12 cellular contexts compared by ENCODE assay signal in the genomic region with DNA sequence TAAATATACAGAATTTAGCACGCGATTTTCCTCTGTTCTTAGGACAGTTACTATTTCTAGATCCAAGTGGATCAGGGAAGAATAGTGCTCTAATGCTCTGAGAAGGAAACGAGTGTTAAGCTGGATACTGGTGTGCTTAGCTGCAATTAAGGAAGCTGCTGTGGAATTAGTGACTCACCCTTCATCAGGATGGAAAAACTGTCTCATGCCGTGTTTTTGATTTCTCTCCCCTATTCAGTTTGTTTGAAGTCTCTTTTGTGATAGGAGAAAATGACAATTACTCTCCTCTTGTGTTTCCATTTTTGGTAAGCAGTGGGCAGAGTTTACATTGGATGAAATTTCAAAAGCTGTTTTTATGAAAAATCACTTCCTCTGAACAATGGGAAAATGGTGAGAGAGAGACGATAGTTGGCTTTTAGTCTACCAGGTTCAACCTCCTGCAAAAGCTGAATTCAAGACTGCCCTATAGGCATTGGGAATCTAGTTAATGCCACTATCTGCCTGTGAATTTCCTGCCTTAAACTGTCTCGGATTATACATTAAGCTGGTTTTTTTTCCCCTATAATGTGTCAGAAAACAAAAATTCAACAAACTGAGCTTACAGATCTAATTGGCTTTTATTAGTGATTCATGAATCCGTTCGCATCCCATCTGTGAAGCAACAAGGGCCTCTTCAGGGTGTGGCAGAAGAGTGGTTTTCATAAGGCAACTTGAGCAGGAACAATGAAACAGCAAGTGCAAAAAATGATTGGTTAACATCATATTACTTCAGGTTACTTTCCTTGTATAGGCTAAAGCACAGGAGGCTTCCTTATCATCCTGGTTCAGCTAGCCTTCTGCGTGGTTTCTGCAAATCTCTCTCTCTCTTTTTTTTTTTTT.
DNase-seq lines count a peak whose midpoint lies in the region; ATAC-seq, FAIRE-seq and TF ChIP-seq lines count a peak whose summit lies in the region.
"Had no signal": no experiment of that assay in that cellular context is flagged by ENCODE, and none has a peak within 500 bp of the region (broad histone marks: within the 10 kb centered on the region; RNA-seq: fewer than 3 reads in every experiment).

No MANE protein-coding gene starts in this region.

- WGBS in mesenchymal stem cell: 81% methylated on average over 7 of the region's 9 CpGs
- WGBS in adrenal gland, 4 donors: 57 to 73% (median 71%) methylated on average over 9 of the region's 9 CpGs

- H3K4me3 ChIP-seq in astrocyte (ENCODE audit: insufficient read depth, low read depth, low read length) (no peak overlapping the region), mesenchymal stem cell (ENCODE audit: insufficient read depth in 1 of 2, low read depth in 1 of 2, low read length in 2 of 2) (no peak overlapping the region), adrenal gland (no peak overlapping the region)
- H3K4me3 ChIP-seq: BLaER1, PC-9, thoracic aorta had no signal

- H3K27ac ChIP-seq in astrocyte (ENCODE audit: low read depth, low read length): no peak overlapping the region
- H3K27ac ChIP-seq in mesenchymal stem cell (ENCODE audit: low read length, poor library complexity, severe bottlenecking): no peak overlapping the region
- no peak overlapping the region for H3K27ac ChIP-seq in adrenal gland
- H3K27ac ChIP-seq: BLaER1, foreskin keratinocyte, PC-9, thoracic aorta had no signal

- no peak overlapping the region for H2BK120ac ChIP-seq in mesenchymal stem cell (ENCODE audit: low read depth, low read length)

- H3K4me3 Mint-ChIP-seq in activated CD8-positive, alpha-beta T cell treated with anti-CD3 and anti-CD28 coated beads for 36 hours: no peak overlapping the region
- no peak overlapping the region for H3K4me3 Mint-ChIP-seq in activated CD8-positive, alpha-beta T cell treated with anti-CD3 and anti-CD28 coated beads, Interleukin-2, amount 10 ng/mL, durations not matched to agents 7 days and 5 days
- H3K4me3 Mint-ChIP-seq in astrocyte (ENCODE audit: unreplicated experiment) (no peak overlapping the region), CD14-positive monocyte (no peak overlapping the region)

- no peaks in the 10 kb centered on the region for H3K36me3 ChIP-seq in astrocyte (ENCODE audit: insufficient read depth, low read length)
- no peaks in the 10 kb centered on the region for H3K36me3 ChIP-seq in mesenchymal stem cell (ENCODE audit: control insufficient read depth in 1 of 2, insufficient read depth in 2 of 2, low read depth in 1 of 2, low read length in 2 of 2)
- H3K36me3 ChIP-seq in adrenal gland (replicated peaks in 1 of 2): no peaks in the 10 kb centered on the region
- H3K36me3 ChIP-seq: BLaER1, thoracic aorta had no signal

- no peak overlapping the region for H2BK15ac ChIP-seq in mesenchymal stem cell (ENCODE audit: low read depth, poor library complexity, severe bottlenecking)

- no peak overlapping the region for H3K23ac ChIP-seq in mesenchymal stem cell (ENCODE audit: low read length in 2 of 2)

- TF ChIP-seq CTCF in activated CD8-positive, alpha-beta T cell treated with anti-CD3 and anti-CD28 coated beads for 36 hours (IDR thresholded peaks at IDR 0.05): no peak
- TF ChIP-seq CTCF in astrocyte (IDR thresholded peaks at IDR 0.05; ENCODE audit: insufficient read depth, low read depth, low read length) (no peak), adrenal gland (IDR thresholded peaks at IDR 0.05) (no peak), CD14-positive monocyte (IDR thresholded peaks at IDR 0.05) (no peak)

- H3K9ac ChIP-seq in astrocyte (ENCODE audit: low read length) (no peak overlapping the region), mesenchymal stem cell (ENCODE audit: low read length) (no peak overlapping the region)
- H3K9ac ChIP-seq: BLaER1 had no signal

- POLR2A ChIA-PET in activated CD8-positive, alpha-beta T cell treated with anti-CD3 and anti-CD28 coated beads for 36 hours (lab: Charles Lee): no interaction called here
- POLR2A ChIA-PET in activated CD8-positive, alpha-beta T cell treated with anti-CD3 and anti-CD28 coated beads, Interleukin-2, amount 10 ng/mL, durations not matched to agents 7 days and 5 days (lab: Charles Lee): no interaction called here

- H2AFZ ChIP-seq in astrocyte (ENCODE audit: low read depth, low read length) (peak overlapping the region; percentile 42), mesenchymal stem cell (ENCODE audit: low read depth, low read length) (no peak overlapping the region)
- H2AFZ ChIP-seq: PC-9 had no signal

- CTCF ChIA-PET in activated CD8-positive, alpha-beta T cell treated with anti-CD3 and anti-CD28 coated beads for 36 hours (lab: Charles Lee): no interaction called here
- CTCF ChIA-PET in activated CD8-positive, alpha-beta T cell treated with anti-CD3 and anti-CD28 coated beads, Interleukin-2, amount 10 ng/mL, durations not matched to agents 7 days and 5 days (lab: Charles Lee): interaction anchor here (1.3 kb wide), 1 partner anchor 100 kb away, joined by 4 read pairs; no protein-coding TSS in a partner anchor

- H3K4ac ChIP-seq in mesenchymal stem cell (ENCODE audit: low read depth in 1 of 2, low read length in 2 of 2): no peak overlapping the region

- no peaks in the 10 kb centered on the region for H3K27me3 Mint-ChIP-seq in activated CD8-positive, alpha-beta T cell treated with anti-CD3 and anti-CD28 coated beads for 36 hours
- no peaks in the 10 kb centered on the region for H3K27me3 Mint-ChIP-seq in activated CD8-positive, alpha-beta T cell treated with anti-CD3 and anti-CD28 coated beads, Interleukin-2, amount 10 ng/mL, durations not matched to agents 7 days and 5 days (ENCODE audit: low read depth)
- no peaks in the 10 kb centered on the region for H3K27me3 Mint-ChIP-seq in astrocyte (ENCODE audit: low read depth, unreplicated experiment)
- H3K27me3 Mint-ChIP-seq in CD14-positive monocyte (ENCODE audit: low read depth in 3 of 3): no peaks in the 10 kb centered on the region

- H3K36me3 Mint-ChIP-seq in activated CD8-positive, alpha-beta T cell treated with anti-CD3 and anti-CD28 coated beads for 36 hours (ENCODE audit: low read depth): no peaks in the 10 kb centered on the region
- H3K36me3 Mint-ChIP-seq in activated CD8-positive, alpha-beta T cell treated with anti-CD3 and anti-CD28 coated beads, Interleukin-2, amount 10 ng/mL, durations not matched to agents 7 days and 5 days (ENCODE audit: low read depth): no peaks in the 10 kb centered on the region
- H3K36me3 Mint-ChIP-seq in astrocyte (ENCODE audit: low read depth, unreplicated experiment) (no peaks in the 10 kb centered on the region), CD14-positive monocyte (peaks cover 0 to 3% of the 10 kb centered on the region in 2 donors)

- no peaks in the 10 kb centered on the region for H3K79me1 ChIP-seq in mesenchymal stem cell (replicated peaks; ENCODE audit: low read length, poor library complexity, severe bottlenecking)

- H3K18ac ChIP-seq in mesenchymal stem cell (ENCODE audit: low read depth in 1 of 2, low read length in 2 of 2): no peak overlapping the region

- TF ChIP-seq POLR2A in adrenal gland (IDR thresholded peaks at IDR 0.05): no peak

- no peak for ATAC-seq in activated CD8-positive, alpha-beta T cell treated with anti-CD3 and anti-CD28 coated beads for 36 hours
- ATAC-seq in activated CD8-positive, alpha-beta T cell treated with anti-CD3 and anti-CD28 coated beads, Interleukin-2, amount 10 ng/mL, durations not matched to agents 7 days and 5 days: no peak
- ATAC-seq: foreskin keratinocyte had no signal

- intact Hi-C loops in activated CD8-positive, alpha-beta T cell treated with anti-CD3 and anti-CD28 coated beads for 36 hours (cut with micrococcal nuclease): no loop called here
- intact Hi-C loops in adrenal gland (cut with DNase I) (no loop called here), CD14-positive monocyte (cut with micrococcal nuclease) (no loop called here)

- no peak overlapping the region for H3K14ac ChIP-seq in mesenchymal stem cell (ENCODE audit: low read length in 2 of 2)

- peak overlapping the region; percentile 48 for H3K27ac Mint-ChIP-seq in activated CD8-positive, alpha-beta T cell treated with anti-CD3 and anti-CD28 coated beads for 36 hours
- no peak overlapping the region for H3K27ac Mint-ChIP-seq in activated CD8-positive, alpha-beta T cell treated with anti-CD3 and anti-CD28 coated beads, Interleukin-2, amount 10 ng/mL, durations not matched to agents 7 days and 5 days
- H3K27ac Mint-ChIP-seq in astrocyte (ENCODE audit: unreplicated experiment) (no peak overlapping the region), CD14-positive monocyte (peak overlapping the region in 2 of 7 donors; percentile 31 to 66)

- H3K4me1 ChIP-seq in astrocyte (ENCODE audit: insufficient read depth, low read length) (peaks cover 8% of the 10 kb centered on the region), mesenchymal stem cell (ENCODE audit: control insufficient read depth, insufficient read depth, low read depth, low read length) (no peaks in the 10 kb centered on the region), adrenal gland (replicated peaks in 1 of 2) (no peaks in the 10 kb centered on the region)
- H3K4me1 ChIP-seq: BLaER1, foreskin keratinocyte had no signal

- H4K91ac ChIP-seq in mesenchymal stem cell (ENCODE audit: low read length): no peak overlapping the region

- no peak overlapping the region for H2BK5ac ChIP-seq in mesenchymal stem cell (ENCODE audit: low read depth, low read length, poor library complexity, severe bottlenecking)

- H3K4me2 ChIP-seq in astrocyte (ENCODE audit: low read length) (peak overlapping the region; percentile 19), mesenchymal stem cell (ENCODE audit: low read length, poor library complexity, severe bottlenecking) (no peak overlapping the region)
- H3K4me2 ChIP-seq: BLaER1, PC-9 had no signal

- no peak overlapping the region for H2BK12ac ChIP-seq in mesenchymal stem cell (ENCODE audit: low read length in 2 of 2)

- H3K4me1 Mint-ChIP-seq in activated CD8-positive, alpha-beta T cell treated with anti-CD3 and anti-CD28 coated beads for 36 hours (ENCODE audit: low read depth): peaks cover 54% of the 10 kb centered on the region
- H3K4me1 Mint-ChIP-seq in activated CD8-positive, alpha-beta T cell treated with anti-CD3 and anti-CD28 coated beads, Interleukin-2, amount 10 ng/mL, durations not matched to agents 7 days and 5 days (ENCODE audit: low read depth): peaks cover 39% of the 10 kb centered on the region
- H3K4me1 Mint-ChIP-seq in astrocyte (ENCODE audit: low read depth, unreplicated experiment) (peaks cover 12% of the 10 kb centered on the region), CD14-positive monocyte (peaks cover 18% of the 10 kb centered on the region)

- no peaks in the 10 kb centered on the region for H3K27me3 ChIP-seq in astrocyte (ENCODE audit: insufficient read depth, low read length)
- H3K27me3 ChIP-seq in mesenchymal stem cell (ENCODE audit: control insufficient read depth in 1 of 2, insufficient read depth in 1 of 2, low read length in 2 of 2): no peaks in the 10 kb centered on the region
- H3K27me3 ChIP-seq in adrenal gland: no peaks in the 10 kb centered on the region
- H3K27me3 ChIP-seq: BLaER1, foreskin keratinocyte had no signal

- H4K8ac ChIP-seq in mesenchymal stem cell (ENCODE audit: low read length): no peak overlapping the region

- no peaks in the 10 kb centered on the region for H3K9me3 ChIP-seq in astrocyte (ENCODE audit: insufficient read depth, low read depth, low read length)
- no peaks in the 10 kb centered on the region for H3K9me3 ChIP-seq in mesenchymal stem cell (ENCODE audit: control insufficient read depth, low read length)
- no peaks in the 10 kb centered on the region for H3K9me3 ChIP-seq in adrenal gland (replicated peaks in 1 of 3)
- H3K9me3 ChIP-seq: BLaER1, thoracic aorta had no signal

- FAIRE-seq in astrocyte (lab: Jason Lieb, UNC): no peak

- H3K9me3 Mint-ChIP-seq in activated CD8-positive, alpha-beta T cell treated with anti-CD3 and anti-CD28 coated beads for 36 hours: no peaks in the 10 kb centered on the region
- H3K9me3 Mint-ChIP-seq in activated CD8-positive, alpha-beta T cell treated with anti-CD3 and anti-CD28 coated beads, Interleukin-2, amount 10 ng/mL, durations not matched to agents 7 days and 5 days (ENCODE audit: insufficient read depth): no peaks in the 10 kb centered on the region
- no peaks in the 10 kb centered on the region for H3K9me3 Mint-ChIP-seq in astrocyte (ENCODE audit: unreplicated experiment)
- no peaks in the 10 kb centered on the region for H3K9me3 Mint-ChIP-seq in CD14-positive monocyte

- DNase-seq in activated CD8-positive, alpha-beta T cell treated with anti-CD3 and anti-CD28 coated beads for 36 hours: peak; percentile 27
- no peak for DNase-seq in activated CD8-positive, alpha-beta T cell treated with anti-CD3 and anti-CD28 coated beads, Interleukin-2, amount 10 ng/mL, durations not matched to agents 7 days and 5 days
- DNase-seq in NCI-H1930 (lab: John Stamatoyannopoulos, UW) (peak; percentile 22 to 39), astrocyte (ENCODE audit: low read depth) (peak; percentile 70), mesenchymal stem cell (peak; percentile 62), adrenal gland (no peak), CD14-positive monocyte (ENCODE audit: low spot score) (no peak), T1000 (lab: John Stamatoyannopoulos, UW) (no peak)
- DNase-seq: foreskin keratinocyte, PC-9 had no signal

- no peaks in the 10 kb centered on the region for H3K79me2 ChIP-seq in astrocyte (ENCODE audit: insufficient read depth, low read length)

- no peaks in the 10 kb centered on the region for H4K20me1 ChIP-seq in astrocyte (ENCODE audit: insufficient read depth, low read length)
- H4K20me1 ChIP-seq: BLaER1 had no signal

- H2AK5ac ChIP-seq in mesenchymal stem cell (ENCODE audit: low read length, severe bottlenecking): no peak overlapping the region

Comparison
In these comparisons a context has a peak if more than half of its experiments do, and no peak if none do; other contexts are left out.
1. DNase-seq: peak in activated CD8-positive, alpha-beta T cell treated with anti-CD3 and anti-CD28 coated beads for 36 hours (single experiment), NCI-H1930 (2 of 2), astrocyte (single experiment) and mesenchymal stem cell (single experiment); none in activated CD8-positive, alpha-beta T cell treated with anti-CD3 and anti-CD28 coated beads, Interleukin-2, amount 10 ng/mL, durations not matched to agents 7 days and 5 days (single experiment), adrenal gland (0 of 7), CD14-positive monocyte (single experiment) and T1000 (single experiment).